9 cellular contexts compared by ENCODE assay signal in genomic region chr6:34243901-34244884, GRCh38. TPM values are rescaled to one million over a fixed set of nuclear protein-coding genes. Genes with fewer than 3 reads are reported as not detected.
DNase-seq lines count a peak whose midpoint lies in the region; ATAC-seq and TF ChIP-seq lines count a peak whose summit lies in the region.
"Had no signal": no experiment of that assay in that cellular context is flagged by ENCODE, and none has a peak within 500 bp of the region (broad histone marks: within the 10 kb centered on the region; RNA-seq: fewer than 3 reads in every experiment).

No MANE protein-coding gene starts in this region.

- H3K36me3 ChIP-seq in NT2/D1 (ENCODE audit: insufficient read depth, insufficient read length, low read length): peaks cover 53% of the 10 kb centered on the region

- H3K4me3 ChIP-seq in NT2/D1 (ENCODE audit: insufficient read length, low read depth) (no peak overlapping the region), skeletal muscle cell (ENCODE audit: low read depth, low read length) (no peak overlapping the region)

- H3K9me3 Mint-ChIP-seq in activated naive CD4-positive, alpha-beta T cell treated with anti-CD3 and anti-CD28 coated beads, Interleukin-2, amount 10 ng/mL, durations not matched to agents 7 days and 5 days: no peaks in the 10 kb centered on the region
- H3K9me3 Mint-ChIP-seq in glutamatergic neuron (ENCODE audit: unreplicated experiment): peaks cover 7% of the 10 kb centered on the region

- ATAC-seq in HG02970 (IDR thresholded peaks at IDR 0.05; ENCODE audit: low FRiP score, unreplicated experiment) (no peak), HG02885 (IDR thresholded peaks at IDR 0.05; ENCODE audit: poor library complexity, unreplicated experiment) (no peak)

- H3K27ac Mint-ChIP-seq in activated naive CD4-positive, alpha-beta T cell treated with anti-CD3 and anti-CD28 coated beads, Interleukin-2, amount 10 ng/mL, durations not matched to agents 7 days and 5 days: peak overlapping the region; percentile 82
- H3K27ac Mint-ChIP-seq in glutamatergic neuron (ENCODE audit: unreplicated experiment): peak overlapping the region; percentile 59

- DNase-seq in NCI-H82 (lab: John Stamatoyannopoulos, UW) (peak; percentile 33), NCI-H82 treated with DMSO at 0.1 percent for 48 hours (lab: John Stamatoyannopoulos, UW; ENCODE audit: unreplicated experiment) (no peak), NT2/D1 (ENCODE audit: low read depth, low spot score) (no peak), glutamatergic neuron (peak; percentile 41), skeletal muscle cell (ENCODE audit: low read depth) (peak; percentile 66)
- no peak for DNase-seq in activated naive CD4-positive, alpha-beta T cell treated with anti-CD3 and anti-CD28 coated beads, Interleukin-2, amount 10 ng/mL, durations not matched to agents 7 days and 5 days

- CTCF ChIA-PET in activated naive CD4-positive, alpha-beta T cell treated with anti-CD3 and anti-CD28 coated beads, Interleukin-2, amount 10 ng/mL, durations not matched to agents 7 days and 5 days (lab: Charles Lee): interaction anchor here (0.6 to 2.7 kb wide), 4 partner anchors 48 to 470 kb away, joined by 3 to 8 read pairs (median 3); no protein-coding TSS in a partner anchor

- H3K4me1 Mint-ChIP-seq in activated naive CD4-positive, alpha-beta T cell treated with anti-CD3 and anti-CD28 coated beads, Interleukin-2, amount 10 ng/mL, durations not matched to agents 7 days and 5 days: peaks cover 83% of the 10 kb centered on the region
- peaks cover 24% of the 10 kb centered on the region for H3K4me1 Mint-ChIP-seq in glutamatergic neuron (ENCODE audit: low read depth, unreplicated experiment)

- H3K27me3 Mint-ChIP-seq in activated naive CD4-positive, alpha-beta T cell treated with anti-CD3 and anti-CD28 coated beads, Interleukin-2, amount 10 ng/mL, durations not matched to agents 7 days and 5 days: no peaks in the 10 kb centered on the region
- H3K27me3 Mint-ChIP-seq in glutamatergic neuron (ENCODE audit: unreplicated experiment): peaks cover 14% of the 10 kb centered on the region

- TF ChIP-seq CTCF in glutamatergic neuron (IDR thresholded peaks at IDR 0.05; ENCODE audit: partially characterized antibody, unreplicated experiment): peak; percentile 8

- no peaks in the 10 kb centered on the region for H3K27me3 ChIP-seq in NT2/D1 (ENCODE audit: insufficient read depth, insufficient read length)

- no peaks in the 10 kb centered on the region for H3K9me3 ChIP-seq in NT2/D1 (ENCODE audit: insufficient read depth, low read length)
- H3K9me3 ChIP-seq: Caco-2 had no signal

- H3K4me1 ChIP-seq in NT2/D1 (ENCODE audit: insufficient read depth, insufficient read length): peaks cover 21% of the 10 kb centered on the region

- H3K36me3 Mint-ChIP-seq in activated naive CD4-positive, alpha-beta T cell treated with anti-CD3 and anti-CD28 coated beads, Interleukin-2, amount 10 ng/mL, durations not matched to agents 7 days and 5 days: peaks cover 48% of the 10 kb centered on the region
- H3K36me3 Mint-ChIP-seq in glutamatergic neuron (ENCODE audit: unreplicated experiment): no peaks in the 10 kb centered on the region

- peak overlapping the region; percentile 32 for H3K9ac ChIP-seq in NT2/D1 (ENCODE audit: insufficient read length, low read depth)

- no peak overlapping the region for H3K4me3 Mint-ChIP-seq in activated naive CD4-positive, alpha-beta T cell treated with anti-CD3 and anti-CD28 coated beads, Interleukin-2, amount 10 ng/mL, durations not matched to agents 7 days and 5 days
- H3K4me3 Mint-ChIP-seq in glutamatergic neuron (ENCODE audit: unreplicated experiment): no peak overlapping the region

RNA-seq across cellular contexts. Expression of gene SMIM29, which starts 4.6 kb away (rescaled TPM):
- 54.7 TPM for total RNA-seq in glutamatergic neuron (ENCODE audit: unreplicated experiment)

RNA-seq across cellular contexts. Expression of gene HMGA1, which starts 7.5 kb away (rescaled TPM):
- 322 TPM for total RNA-seq in glutamatergic neuron (ENCODE audit: unreplicated experiment)

Comparison
In these comparisons a context has a peak if more than half of its experiments do, and no peak if none do; other contexts are left out.
1. DNase-seq: peak in NCI-H82 (single experiment), glutamatergic neuron (single experiment) and skeletal muscle cell (single experiment); none in NCI-H82 treated with DMSO at 0.1 percent for 48 hours (single experiment), NT2/D1 (single experiment) and activated naive CD4-positive, alpha-beta T cell treated with anti-CD3 and anti-CD28 coated beads, Interleukin-2, amount 10 ng/mL, durations not matched to agents 7 days and 5 days (single experiment).